ENCODE assay signal across 31 cellular contexts in genomic region chr13:75855847-75856246, GRCh38.
"Had no signal": no experiment of that assay in that cellular context is flagged by ENCODE, and none has a peak within 500 bp of the region (broad histone marks: within the 10 kb centered on the region; RNA-seq: fewer than 3 reads in every experiment).

No MANE protein-coding gene starts in this region.

- FAIRE-seq: astrocyte, K562, RCC 7860, TTC549 had no signal

- H3K4me3 ChIP-seq: body of pancreas, breast epithelium, K562, MG63, PC-9, SJCRH30, SK-N-MC had no signal

- H3K27me3 ChIP-seq: body of pancreas, breast epithelium, MG63, SJCRH30 had no signal

- H3K4me1 ChIP-seq: body of pancreas, breast epithelium had no signal

- ATAC-seq: activated CD8-positive, alpha-beta T cell treated with anti-CD3 and anti-CD28 coated beads, Interleukin-2, amount 10 ng/mL, durations not matched to agents 7 days and 5 days; body of pancreas; K562 had no signal

- H3K27ac ChIP-seq: body of pancreas, breast epithelium, PC-9, RWPE1, SJCRH30, SK-N-MC had no signal

- DNase-seq: activated CD4-positive, alpha-beta T cell treated with anti-CD3 and anti-CD28 coated beads, Interleukin-2, amount 10 ng/mL, durations not matched to agents 24 days and 14 days; activated CD4-positive, alpha-beta T cell treated with anti-CD3 and anti-CD28 coated beads, Interleukin-2, amount 50 U/mL, for 48 hours; activated CD8-positive, alpha-beta T cell treated with anti-CD3 and anti-CD28 coated beads, Interleukin-2, amount 10 ng/mL, durations not matched to agents 7 days and 5 days; activated gamma-delta T cell; activated naive CD4-positive, alpha-beta T cell treated with Interleukin-2 at 50 U/mL for 16 hours; activated naive CD8-positive, alpha-beta T cell treated with anti-CD3 and anti-CD28 coated beads, Interleukin-2, amount 10 ng/mL, durations not matched to agents 7 days and 5 days; activated T-cell treated with anti-CD3 and anti-CD28 coated beads, Interleukin-2, amount 50 U/mL, for 24 hours; body of pancreas; MG63; NCI-H1048; NCI-H1105 treated with DMSO at 0.1 percent for 48 hours; NCI-H1436; NCI-H1694; NCI-H1930; NCI-H2081 treated with DMSO at 0.1 percent for 48 hours; NCI-H345; NCI-H510A; NCI-H526; NCI-H748 treated with DMSO at 0.1 percent for 48 hours; NK-92 treated with Interleukin-12 subunit alpha and Interleukin-12 subunit beta, amount 100 ng/mL, for 24 hours; PC-9; SHP77; SJCRH30; T1000 had no signal

- H3K36me3 ChIP-seq: breast epithelium had no signal

- H3K9me3 ChIP-seq: body of pancreas, breast epithelium, MG63, SJCRH30 had no signal

- H3K4me2 ChIP-seq: PC-9 had no signal

- H2AFZ ChIP-seq: PC-9 had no signal
